Comparison of ENCODE assay signal across 26 cellular contexts in genomic region chr1:162259859-162260455, GRCh38.
A peak's percentile ranks its signal among the peaks of the same experiment; 100 is the strongest.
DNase-seq lines count a peak whose midpoint lies in the region; ATAC-seq, FAIRE-seq and TF ChIP-seq lines count a peak whose summit lies in the region.
"Had no signal": no experiment of that assay in that cellular context is flagged by ENCODE, and none has a peak within 500 bp of the region (broad histone marks: within the 10 kb centered on the region; RNA-seq: fewer than 3 reads in every experiment).

No MANE protein-coding gene starts in this region.

- intact Hi-C loops in HepG2 (cut with micrococcal nuclease; ENCODE audit: unreplicated experiment) (no loop called here), right lobe of liver (cut with DNase I) (no loop called here), IMR-90 (cut with micrococcal nuclease) (no loop called here)

- H2AFZ ChIP-seq in HepG2 (ENCODE audit: low read length) (no peak overlapping the region), IMR-90 (replicated peaks; ENCODE audit: low read length, poor library complexity) (no peak overlapping the region), neural cell (ENCODE audit: low read depth, low read length) (no peak overlapping the region)

- dilution Hi-C loops in IMR-90 (cut with HindIII; ENCODE audit: low sequenced_read_pairs, unreplicated experiment): no loop called here

- no peaks in the 10 kb centered on the region for H3K27me3 Mint-ChIP-seq in brain

- no peak for FAIRE-seq in HepG2 (lab: Jason Lieb, UNC)
- FAIRE-seq: A549, G401.6, GM12891, GM19239 had no signal

- no peak overlapping the region for H2BK20ac ChIP-seq in IMR-90 (ENCODE audit: low read depth, low read length)

- no peaks in the 10 kb centered on the region for H4K20me1 ChIP-seq in HepG2 (ENCODE audit: insufficient read depth, low read length)
- no peaks in the 10 kb centered on the region for H4K20me1 ChIP-seq in IMR-90 (ENCODE audit: insufficient read depth, low read length)
- H4K20me1 ChIP-seq in neural cell (ENCODE audit: insufficient read depth): no peaks in the 10 kb centered on the region
- H4K20me1 ChIP-seq: BLaER1 had no signal

- H3K79me1 ChIP-seq in IMR-90 (ENCODE audit: low read depth in 1 of 2, low read length in 2 of 2): no peaks in the 10 kb centered on the region

- peaks cover 3% of the 10 kb centered on the region; the same call in 1 of the 2 replicates for H3K9me3 ChIP-seq in HepG2 (ENCODE audit: low read length)
- H3K9me3 ChIP-seq in right lobe of liver: no peaks in the 10 kb centered on the region
- H3K9me3 ChIP-seq in IMR-90 (ENCODE audit: control insufficient read depth, insufficient read depth, low read length): no peaks in the 10 kb centered on the region
- H3K9me3 ChIP-seq in neural cell (ENCODE audit: low read length): no peaks in the 10 kb centered on the region
- H3K9me3 ChIP-seq: A549, BE2C, BLaER1 had no signal

- H3K27ac ChIP-seq in HepG2 (ENCODE audit: extremely low read length, insufficient read depth, low read length): no peak overlapping the region
- H3K27ac ChIP-seq in right lobe of liver: no peak overlapping the region
- H3K27ac ChIP-seq in IMR-90 (ENCODE audit: insufficient read depth, low read length): no peak overlapping the region
- H3K27ac ChIP-seq in neural cell (ENCODE audit: low read length): no peak overlapping the region
- H3K27ac ChIP-seq: 22Rv1, A549, BLaER1 had no signal

- H3K27me3 ChIP-seq in HepG2 (ENCODE audit: control insufficient read depth in 1 of 2, insufficient read depth in 2 of 2, low read length in 2 of 2): no peaks in the 10 kb centered on the region
- no peaks in the 10 kb centered on the region for H3K27me3 ChIP-seq in right lobe of liver
- no peaks in the 10 kb centered on the region; the same call in 1 of the 2 replicates for H3K27me3 ChIP-seq in IMR-90 (ENCODE audit: control insufficient read depth, insufficient read depth, low read length)
- no peaks in the 10 kb centered on the region for H3K27me3 ChIP-seq in neural cell (ENCODE audit: insufficient read depth, low read depth, low read length)
- H3K27me3 ChIP-seq: BE2C, BLaER1 had no signal

- H3K4ac ChIP-seq in IMR-90 (ENCODE audit: low read depth, low read length): no peak overlapping the region

- H3K4me3 Mint-ChIP-seq in brain: no peak overlapping the region
- H3K4me3 Mint-ChIP-seq: CD14-positive monocyte; CD4-positive, alpha-beta memory T cell; CD4-positive, CD25-positive, alpha-beta regulatory T cell; CD8-positive, alpha-beta memory T cell had no signal

- POLR2A ChIA-PET in HepG2 (lab: Yijun Ruan, JAX) (no interaction called here), IMR-90 (lab: Charles Lee; ENCODE audit: unreplicated experiment) (no interaction called here)

- WGBS in HepG2 (ENCODE audit: low lambda C conversion rate): 100% methylated on average over 1 of the region's 1 CpG
- 79% methylated on average over 1 of the region's 1 CpG for WGBS in right lobe of liver (ENCODE audit: insufficient coverage, low coverage, low lambda C conversion rate, missing lambda C conversion rate)
- WGBS in IMR-90 (ENCODE audit: extremely low coverage in 2 of 2, insufficient read length in 1 of 2), 2 experiments: no CpG with 5 or more reads among the region's 1 CpG

- in situ Hi-C loops in HepG2 (cut with HindIII; ENCODE audit: extremely low pct_ligation_motif_present, low pct_unique_long_range_greater_than_20kb): no loop called here
- in situ Hi-C loops in IMR-90 (cut with MboI; ENCODE audit: low sequenced_read_pairs): no loop called here

- no peaks in the 10 kb centered on the region for H3K9me2 ChIP-seq in neural cell (ENCODE audit: insufficient read depth, low read length)

- no peak overlapping the region for H4K91ac ChIP-seq in IMR-90 (ENCODE audit: insufficient read depth, low read depth, low read length)

- no peak overlapping the region for H3K56ac ChIP-seq in IMR-90 (ENCODE audit: extremely low read depth, insufficient read depth, low read length)

- no peak overlapping the region for H2BK5ac ChIP-seq in IMR-90 (ENCODE audit: low read depth, low read length, poor library complexity, severe bottlenecking)

- H3K4me1 Mint-ChIP-seq in brain: peaks cover 31% of the 10 kb centered on the region
- H3K4me1 Mint-ChIP-seq: CD4-positive, alpha-beta memory T cell; CD4-positive, CD25-positive, alpha-beta regulatory T cell; CD8-positive, alpha-beta memory T cell had no signal

- no peaks in the 10 kb centered on the region for H3K9me1 ChIP-seq in IMR-90 (ENCODE audit: insufficient read depth, low read length)

- peaks cover 5% of the 10 kb centered on the region for H3K79me2 ChIP-seq in HepG2 (ENCODE audit: insufficient read depth, low read length)
- H3K79me2 ChIP-seq in neural cell (replicated peaks; ENCODE audit: insufficient read depth, low read length): peaks cover 5% of the 10 kb centered on the region

- no peak overlapping the region for H3K23ac ChIP-seq in IMR-90 (ENCODE audit: low read depth, low read length)

- TF ChIP-seq EP300 in HepG2 (IDR thresholded peaks at IDR 0.05; ENCODE audit: low read depth in 2 of 2, low read length in 2 of 2) (no peak), HepG2 (CRISPR knock-in tag; IDR thresholded peaks at IDR 0.05; ENCODE audit: borderline replicate concordance) (no peak), neural cell (conservative IDR thresholded peaks at IDR 0.05; ENCODE audit: poor library complexity, severe bottlenecking) (no peak)

- no peak overlapping the region for H4K8ac ChIP-seq in IMR-90 (ENCODE audit: low read depth in 2 of 2, low read length in 2 of 2)

- H3K18ac ChIP-seq in IMR-90 (ENCODE audit: low read depth, low read length): no peak overlapping the region

- TF ChIP-seq POLR2A in HepG2 (IDR thresholded peaks at IDR 0.05; ENCODE audit: insufficient read depth in 1 of 2, low read depth in 2 of 2, low read length in 2 of 2) (no peak), right lobe of liver (IDR thresholded peaks at IDR 0.05) (no peak), IMR-90 (IDR thresholded peaks at IDR 0.05; ENCODE audit: low read depth, low read length) (no peak)

- H3K36me3 Mint-ChIP-seq in brain: peaks cover 6% of the 10 kb centered on the region
- H3K36me3 Mint-ChIP-seq: CD4-positive, alpha-beta memory T cell; CD4-positive, CD25-positive, alpha-beta regulatory T cell; CD8-positive, alpha-beta memory T cell had no signal

- no peak overlapping the region for H2AK9ac ChIP-seq in IMR-90 (replicated peaks; ENCODE audit: low read depth, low read length, poor library complexity)

- H2BK120ac ChIP-seq in IMR-90 (ENCODE audit: low read depth, low read length): no peak overlapping the region

- no peaks in the 10 kb centered on the region for H3F3A ChIP-seq in neural cell (ENCODE audit: insufficient read depth, low read length, poor library complexity, severe bottlenecking)

- TF ChIP-seq CTCF in HepG2 (CRISPR knock-in tag; IDR thresholded peaks at IDR 0.05) (no peak), right lobe of liver (IDR thresholded peaks at IDR 0.05) (no peak), IMR-90 (conservative IDR thresholded peaks at IDR 0.05; ENCODE audit: low read depth, low read length) (no peak), brain (conservative IDR thresholded peaks at IDR 0.05) (no peak), neural cell (IDR thresholded peaks at IDR 0.05; ENCODE audit: poor library complexity, severe bottlenecking) (no peak)

- TF ChIP-seq RAD21 in HepG2 (CRISPR knock-in tag; IDR thresholded peaks at IDR 0.05): no peak
- TF ChIP-seq RAD21 in IMR-90 (IDR thresholded peaks at IDR 0.05; ENCODE audit: low read length): no peak
- no peak for TF ChIP-seq RAD21 in neural cell (conservative IDR thresholded peaks at IDR 0.05)

- CTCF ChIA-PET in HepG2 (lab: Yijun Ruan, JAX; ENCODE audit: low intra/inter-chr PET ratio, low total read pairs) (no interaction called here), IMR-90 (lab: Yijun Ruan, JAX) (no interaction called here)

- H3K4me2 ChIP-seq in HepG2 (ENCODE audit: low read depth, low read length): no peak overlapping the region
- no peak overlapping the region for H3K4me2 ChIP-seq in IMR-90 (ENCODE audit: low read depth, low read length)
- H3K4me2 ChIP-seq in neural cell (ENCODE audit: low read length): peak overlapping the region; percentile 13
- H3K4me2 ChIP-seq: A549, BLaER1 had no signal

- no peak overlapping the region for H3K14ac ChIP-seq in IMR-90 (replicated peaks; ENCODE audit: low read depth, low read length)

- H3K4me3 ChIP-seq in HepG2 (replicated peaks in 1 of 3; ENCODE audit: insufficient read depth in 1 of 3, low read depth in 2 of 3, low read length in 3 of 3) (no peak overlapping the region), right lobe of liver (no peak overlapping the region), IMR-90 (ENCODE audit: insufficient read depth, low read depth, low read length) (no peak overlapping the region), neural cell (ENCODE audit: low read length) (no peak overlapping the region)
- H3K4me3 ChIP-seq: A549, BLaER1 had no signal

- peaks cover 33% of the 10 kb centered on the region for H3K4me1 ChIP-seq in HepG2 (ENCODE audit: insufficient read depth, low read length)
- H3K4me1 ChIP-seq in right lobe of liver: peaks cover 0 to 7% (median 0%) of the 10 kb centered on the region in 4 donors
- no peaks in the 10 kb centered on the region for H3K4me1 ChIP-seq in IMR-90 (ENCODE audit: control insufficient read depth, insufficient read depth, low read length)
- H3K4me1 ChIP-seq: A549, BE2C, BLaER1 had no signal

- H3K9me3 Mint-ChIP-seq in brain: peaks cover 0 to 7% (median 2%) of the 10 kb centered on the region in 5 experiments
- H3K9me3 Mint-ChIP-seq: CD8-positive, alpha-beta memory T cell had no signal

- H3K9ac ChIP-seq in HepG2 (ENCODE audit: insufficient read depth, low read depth, low read length) (no peak overlapping the region), IMR-90 (ENCODE audit: low read depth, low read length) (no peak overlapping the region), neural cell (ENCODE audit: low read length) (no peak overlapping the region)
- H3K9ac ChIP-seq: BLaER1 had no signal

- DNase-seq in HepG2 (ENCODE audit: low spot score) (no peak), right lobe of liver (no peak), IMR-90 (no peak), AML-193 (lab: John Stamatoyannopoulos, UW) (no peak)
- DNase-seq: BE2C; C1 segment of cervical spinal cord; CD4-positive, alpha-beta memory T cell; CD4-positive, CD25-positive, alpha-beta regulatory T cell; CD8-positive, alpha-beta memory T cell; COR-L47; DMS 273 treated with DMSO at 0.1 percent for 48 hours; DMS153; DMS53; DMS79 treated with DMSO at 0.1 percent for 48 hours; GF-D8 had no signal

- H2BK15ac ChIP-seq in IMR-90 (ENCODE audit: low read depth, low read length): no peak overlapping the region

- H3K27ac Mint-ChIP-seq in brain: peak overlapping the region in 3 of 5 experiments; percentile 5 to 14 (median 8)
- H3K27ac Mint-ChIP-seq: CD14-positive monocyte; CD4-positive, alpha-beta memory T cell; CD4-positive, CD25-positive, alpha-beta regulatory T cell; CD8-positive, alpha-beta memory T cell had no signal

- no TSS peak for BruUV-seq in HepG2 (replicated peaks; lab: Mats Ljungman, UMichigan)
- BruUV-seq in IMR-90 (replicated peaks; lab: Mats Ljungman, UMichigan): no TSS peak

- H3K36me3 ChIP-seq in HepG2 (replicated peaks in 1 of 2; ENCODE audit: control insufficient read depth in 1 of 2, insufficient read depth in 2 of 2, low read length in 2 of 2): no peaks in the 10 kb centered on the region; a peak in 1 of 5 replicates
- no peaks in the 10 kb centered on the region for H3K36me3 ChIP-seq in right lobe of liver
- H3K36me3 ChIP-seq in IMR-90 (ENCODE audit: control insufficient read depth, insufficient read depth, low read length): no peaks in the 10 kb centered on the region
- no peaks in the 10 kb centered on the region for H3K36me3 ChIP-seq in neural cell (ENCODE audit: insufficient read depth, low read length)
- H3K36me3 ChIP-seq: BE2C, BLaER1 had no signal

- H4K5ac ChIP-seq in IMR-90 (ENCODE audit: low read depth, low read length): no peak overlapping the region

- ATAC-seq in HepG2 (no peak), right lobe of liver (no peak), IMR-90 (ENCODE audit: low read depth) (no peak), HG02763 (IDR thresholded peaks at IDR 0.05; ENCODE audit: unreplicated experiment) (no peak), GM21423 (IDR thresholded peaks at IDR 0.05; ENCODE audit: unreplicated experiment) (no peak)
- ATAC-seq: A549 had no signal

- H2AK5ac ChIP-seq in IMR-90 (ENCODE audit: low read depth, low read length): no peak overlapping the region
